ENCODE assay signal across 9 cellular contexts in genomic region chr11:68956142-68956541, GRCh38.
DNase-seq lines count a peak whose midpoint lies in the region; ATAC-seq and TF ChIP-seq lines count a peak whose summit lies in the region.
"Had no signal": no experiment of that assay in that cellular context is flagged by ENCODE, and none has a peak within 500 bp of the region (broad histone marks: within the 10 kb centered on the region; RNA-seq: fewer than 3 reads in every experiment).

No MANE protein-coding gene starts in this region.

- no peak for ATAC-seq in HG02884 (IDR thresholded peaks at IDR 0.05; ENCODE audit: unreplicated experiment)

- H3K4me3 ChIP-seq in foreskin fibroblast (ENCODE audit: low read depth in 1 of 2, low read length in 2 of 2) = no peak overlapping the region

- TF ChIP-seq CTCF in GM12873 (IDR thresholded peaks at IDR 0.05; ENCODE audit: insufficient read depth, low read depth, low read length, missing control alignments) = peak; percentile 46
- no peak for TF ChIP-seq CTCF in foreskin fibroblast (IDR thresholded peaks at IDR 0.05; ENCODE audit: low read depth, low read length)

- DNase-seq in 8988T = peak; percentile 90
- DNase-seq in T-helper 9 cell = peak; percentile 52
- peak; percentile 47 for DNase-seq in hepatic stellate cell (ENCODE audit: low spot score)
- DNase-seq in DMS114 treated with DMSO at 0.1 percent for 48 hours (lab: John Stamatoyannopoulos, UW; ENCODE audit: unreplicated experiment) = no peak
- no peak for DNase-seq in NCI-H774 (lab: John Stamatoyannopoulos, UW)
- DNase-seq in foreskin fibroblast = no peak
- DNase-seq: activated naive CD8-positive, alpha-beta T cell treated with anti-CD3 and anti-CD28 coated beads, Interleukin-2, amount 10 ng/mL, durations not matched to agents 7 days and 5 days had no signal

Comparison
In these comparisons a context has a peak if more than half of its experiments do, and no peak if none do; other contexts are left out.
1. DNase-seq: peak in 8988T (single experiment), T-helper 9 cell (single experiment) and hepatic stellate cell (single experiment); none in DMS114 treated with DMSO at 0.1 percent for 48 hours (single experiment), NCI-H774 (single experiment) and foreskin fibroblast (0 of 2).